In the genomic region with DNA sequence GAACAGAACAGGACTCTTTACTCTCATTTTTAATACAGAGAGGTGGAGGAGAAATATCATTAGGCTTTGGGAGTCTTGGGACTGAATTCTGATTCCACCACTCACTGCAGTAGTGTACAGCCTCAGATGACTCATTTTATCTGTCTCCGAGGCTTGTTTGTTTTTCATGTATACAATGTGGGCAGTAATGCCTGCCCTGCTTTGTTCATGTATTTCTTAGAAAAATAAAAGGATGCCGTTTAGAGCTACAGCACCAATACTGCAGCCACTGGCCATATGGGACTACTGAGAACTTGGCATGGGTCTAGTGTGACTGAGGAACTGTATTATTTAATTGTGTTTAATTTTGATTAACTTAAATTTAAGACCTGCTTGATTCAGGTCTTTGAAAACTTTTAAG, we compare ENCODE assay signal across 2 cellular contexts.
TF ChIP-seq lines count a peak whose summit lies in the region.

No MANE protein-coding gene starts in this region.

TF ChIP-seq in HEK293, 187 proteins besides CTCF, POLR2A, EP300 and RAD21 (continued from another document):
- TF ChIP-seq, protein P1, sequence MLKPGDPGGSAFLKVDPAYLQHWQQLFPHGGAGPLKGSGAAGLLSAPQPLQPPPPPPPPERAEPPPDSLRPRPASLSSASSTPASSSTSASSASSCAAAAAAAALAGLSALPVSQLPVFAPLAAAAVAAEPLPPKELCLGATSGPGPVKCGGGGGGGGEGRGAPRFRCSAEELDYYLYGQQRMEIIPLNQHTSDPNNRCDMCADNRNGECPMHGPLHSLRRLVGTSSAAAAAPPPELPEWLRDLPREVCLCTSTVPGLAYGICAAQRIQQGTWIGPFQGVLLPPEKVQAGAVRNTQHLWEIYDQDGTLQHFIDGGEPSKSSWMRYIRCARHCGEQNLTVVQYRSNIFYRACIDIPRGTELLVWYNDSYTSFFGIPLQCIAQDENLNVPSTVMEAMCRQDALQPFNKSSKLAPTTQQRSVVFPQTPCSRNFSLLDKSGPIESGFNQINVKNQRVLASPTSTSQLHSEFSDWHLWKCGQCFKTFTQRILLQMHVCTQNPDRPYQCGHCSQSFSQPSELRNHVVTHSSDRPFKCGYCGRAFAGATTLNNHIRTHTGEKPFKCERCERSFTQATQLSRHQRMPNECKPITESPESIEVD (tag by site-specific recombination; IDR thresholded peaks at IDR 0.05) = 0 out of 2 replicates have a peak, but pooled peaks have one; percentile 10
- peak; percentile 32; the same call in 1 of the 2 replicates for TF ChIP-seq ZBTB17 (tag by site-specific recombination; IDR thresholded peaks at IDR 0.05)
- no peak for TF ChIP-seq ZNF133 (tag by site-specific recombination; IDR thresholded peaks at IDR 0.05)

TF ChIP-seq in SK-N-SH, 30 proteins besides CTCF, POLR2A, EP300 and RAD21 (continued from another document):
- TF ChIP-seq, protein P2, sequence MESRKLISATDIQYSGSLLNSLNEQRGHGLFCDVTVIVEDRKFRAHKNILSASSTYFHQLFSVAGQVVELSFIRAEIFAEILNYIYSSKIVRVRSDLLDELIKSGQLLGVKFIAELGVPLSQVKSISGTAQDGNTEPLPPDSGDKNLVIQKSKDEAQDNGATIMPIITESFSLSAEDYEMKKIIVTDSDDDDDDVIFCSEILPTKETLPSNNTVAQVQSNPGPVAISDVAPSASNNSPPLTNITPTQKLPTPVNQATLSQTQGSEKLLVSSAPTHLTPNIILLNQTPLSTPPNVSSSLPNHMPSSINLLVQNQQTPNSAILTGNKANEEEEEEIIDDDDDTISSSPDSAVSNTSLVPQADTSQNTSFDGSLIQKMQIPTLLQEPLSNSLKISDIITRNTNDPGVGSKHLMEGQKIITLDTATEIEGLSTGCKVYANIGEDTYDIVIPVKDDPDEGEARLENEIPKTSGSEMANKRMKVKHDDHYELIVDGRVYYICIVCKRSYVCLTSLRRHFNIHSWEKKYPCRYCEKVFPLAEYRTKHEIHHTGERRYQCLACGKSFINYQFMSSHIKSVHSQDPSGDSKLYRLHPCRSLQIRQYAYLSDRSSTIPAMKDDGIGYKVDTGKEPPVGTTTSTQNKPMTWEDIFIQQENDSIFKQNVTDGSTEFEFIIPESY (IDR thresholded peaks at IDR 0.05; ENCODE audit: borderline replicate concordance, low read depth) = no peak
- peak; percentile 28; the same call in 1 of the 2 replicates for TF ChIP-seq FOSL2 (IDR thresholded peaks at IDR 0.05; ENCODE audit: borderline replicate concordance, low read depth)
- TF ChIP-seq TEAD4 (IDR thresholded peaks at IDR 0.05; ENCODE audit: borderline replicate concordance, insufficient read depth) = no peak
- no peak for TF ChIP-seq NFIC (IDR thresholded peaks at IDR 0.05; ENCODE audit: borderline replicate concordance)
- TF ChIP-seq GATA2 (CRISPR knock-in tag; IDR thresholded peaks at IDR 0.05) = no peak
